Comparison of ENCODE assay signal across 11 cellular contexts in the genomic region with DNA sequence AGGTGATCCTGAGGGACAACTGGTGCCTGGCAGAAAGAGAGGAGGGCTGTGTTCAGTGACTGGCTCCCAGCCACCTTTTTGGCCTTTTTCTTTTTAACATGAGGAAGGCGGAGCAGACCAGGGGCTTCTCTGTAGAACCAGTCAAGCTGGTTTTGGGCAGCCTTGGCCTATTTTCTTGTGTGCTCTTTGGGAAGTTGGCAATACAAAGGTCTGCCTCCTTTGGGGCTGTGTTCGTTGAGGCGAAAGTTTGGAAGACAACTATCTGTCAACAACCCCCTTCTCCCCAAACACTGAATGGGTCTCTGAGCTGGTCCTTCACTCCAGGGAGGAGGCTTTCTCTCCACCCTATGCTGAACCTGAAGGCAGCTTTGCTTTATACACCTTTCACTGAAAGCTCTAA. TPM values are rescaled to one million over a fixed set of nuclear protein-coding genes. Genes with fewer than 3 reads are reported as not detected.
DNase-seq lines count a peak whose midpoint lies in the region; ATAC-seq and TF ChIP-seq lines count a peak whose summit lies in the region.
"Had no signal": no experiment of that assay in that cellular context is flagged by ENCODE, and none has a peak within 500 bp of the region (broad histone marks: within the 10 kb centered on the region; RNA-seq: fewer than 3 reads in every experiment).

No MANE protein-coding gene starts in this region.

- H3K79me2 ChIP-seq in mammary epithelial cell (ENCODE audit: insufficient read depth, low read length): peaks cover 95% of the 10 kb centered on the region

- H3K9ac ChIP-seq in mammary epithelial cell (ENCODE audit: insufficient read depth, low read length): no peak overlapping the region

- peaks cover 28% of the 10 kb centered on the region for H3K4me1 ChIP-seq in mammary epithelial cell (ENCODE audit: insufficient read depth, low read length)

- DNase-seq in activated naive CD4-positive, alpha-beta T cell (lab: John Stamatoyannopoulos, UW): no peak
- DNase-seq in mammary epithelial cell (peak; percentile 51), medulla oblongata (ENCODE audit: extremely low spot score) (peak; percentile 64), ureter (ENCODE audit: low spot score) (peak; percentile 64), T-helper 1 cell (no peak), NCI-H526 (lab: John Stamatoyannopoulos, UW) (no peak)
- DNase-seq: activated naive CD4-positive, alpha-beta T cell treated with anti-CD3 and anti-CD28 coated beads for 36 hours; WERI-Rb-1 had no signal

- no peak overlapping the region for H3K4me3 ChIP-seq in mammary epithelial cell (replicated peaks in 1 of 3; ENCODE audit: insufficient read depth in 1 of 3, low read depth in 2 of 3, low read length in 3 of 3)

- H3K4me1 Mint-ChIP-seq in activated naive CD4-positive, alpha-beta T cell treated with anti-CD3 and anti-CD28 coated beads, Interleukin-2, amount 50 U/mL, for 24 hours: peaks cover 89% of the 10 kb centered on the region

- peak overlapping the region; percentile 37 for H3K4me2 ChIP-seq in mammary epithelial cell (ENCODE audit: insufficient read depth, low read depth, low read length)

- no peak overlapping the region for H2AFZ ChIP-seq in mammary epithelial cell (ENCODE audit: low read depth, low read length)

- no peaks in the 10 kb centered on the region for H3K27me3 Mint-ChIP-seq in activated naive CD4-positive, alpha-beta T cell treated with anti-CD3 and anti-CD28 coated beads, Interleukin-2, amount 50 U/mL, for 24 hours

- no peak overlapping the region for H3K27ac ChIP-seq in mammary epithelial cell (ENCODE audit: insufficient read depth, low read depth, low read length)
- H3K27ac ChIP-seq: WERI-Rb-1 had no signal

- in situ Hi-C loops in mammary epithelial cell (cut with MboI; ENCODE audit: low sequenced_read_pairs in 2 of 2): no loop called here

- peaks cover 5% of the 10 kb centered on the region for H3K36me3 ChIP-seq in mammary epithelial cell (ENCODE audit: insufficient read depth, low read length)

- BruUV-seq in mammary epithelial cell (replicated peaks; lab: Mats Ljungman, UMichigan): no TSS peak

- 35% methylated on average over 3 of the region's 3 CpGs for WGBS in mammary epithelial cell (ENCODE audit: low coverage, missing lambda C conversion rate)

- dilution Hi-C loops in mammary epithelial cell (cut with HindIII; ENCODE audit: low sequenced_read_pairs): no loop called here

- no peak overlapping the region for H3K4me3 Mint-ChIP-seq in activated naive CD4-positive, alpha-beta T cell treated with anti-CD3 and anti-CD28 coated beads, Interleukin-2, amount 50 U/mL, for 24 hours
- H3K4me3 Mint-ChIP-seq: activated naive CD4-positive, alpha-beta T cell treated with anti-CD3 and anti-CD28 coated beads for 36 hours had no signal

- H3K9me3 Mint-ChIP-seq in activated naive CD4-positive, alpha-beta T cell treated with anti-CD3 and anti-CD28 coated beads, Interleukin-2, amount 50 U/mL, for 24 hours: no peaks in the 10 kb centered on the region
- H3K9me3 Mint-ChIP-seq: activated naive CD4-positive, alpha-beta T cell treated with anti-CD3 and anti-CD28 coated beads for 36 hours had no signal

- intact Hi-C loops in mammary epithelial cell (cut with micrococcal nuclease): no loop called here

- ATAC-seq in SK-N-SH treated with all-trans-retinoic acid at 6 μM for 48 hours: no peak
- ATAC-seq: sciatic nerve had no signal

- no peaks in the 10 kb centered on the region for H3K27me3 ChIP-seq in mammary epithelial cell (ENCODE audit: insufficient read depth, low read length)

- H3K27ac Mint-ChIP-seq in activated naive CD4-positive, alpha-beta T cell treated with anti-CD3 and anti-CD28 coated beads, Interleukin-2, amount 50 U/mL, for 24 hours: peak overlapping the region; percentile 46
- H3K27ac Mint-ChIP-seq: activated naive CD4-positive, alpha-beta T cell treated with anti-CD3 and anti-CD28 coated beads for 36 hours had no signal

- no peaks in the 10 kb centered on the region for H4K20me1 ChIP-seq in mammary epithelial cell (ENCODE audit: insufficient read depth, low read length)

- H3K36me3 Mint-ChIP-seq in activated naive CD4-positive, alpha-beta T cell treated with anti-CD3 and anti-CD28 coated beads, Interleukin-2, amount 50 U/mL, for 24 hours: peaks cover 11% of the 10 kb centered on the region

- H3K9me3 ChIP-seq in mammary epithelial cell (replicated peaks; ENCODE audit: insufficient read depth, low read length): no peaks in the 10 kb centered on the region

- no peak for TF ChIP-seq CTCF in mammary epithelial cell (conservative IDR thresholded peaks at IDR 0.05 in 1 of 2, IDR thresholded peaks at IDR 0.05 in 1 of 2; ENCODE audit: extremely low read depth in 1 of 2, insufficient read depth in 1 of 2, low read depth in 1 of 2, low read length in 2 of 2)

- CTCF ChIA-PET in mammary epithelial cell (lab: Charles Lee; ENCODE audit: low non-redundant PET): interaction anchor here (0.6 kb wide), 1 partner anchor 9 kb away, joined by 8 read pairs; a partner anchor contains a TSS

TF ChIP-seq in SK-N-SH treated with all-trans-retinoic acid at 6 μM for 48 hours, 23 proteins besides CTCF, POLR2A, EP300 and RAD21 (continues in another document):
- TF ChIP-seq ESRRG (CRISPR knock-in tag; IDR thresholded peaks at IDR 0.05) (no peak), SNAI2 (CRISPR knock-in tag; IDR thresholded peaks at IDR 0.05) (no peak), RARB (CRISPR knock-in tag; IDR thresholded peaks at IDR 0.05) (no peak), PPARA (CRISPR knock-in tag; IDR thresholded peaks at IDR 0.05; ENCODE audit: borderline replicate concordance) (no peak), BACH2 (CRISPR knock-in tag; IDR thresholded peaks at IDR 0.05; ENCODE audit: borderline replicate concordance) (no peak), ZNF8 (CRISPR knock-in tag; IDR thresholded peaks at IDR 0.05) (no peak), TOX (CRISPR knock-in tag; IDR thresholded peaks at IDR 0.05; ENCODE audit: borderline replicate concordance) (no peak), ZFP3 (CRISPR knock-in tag; IDR thresholded peaks at IDR 0.05) (no peak), ARNTL (CRISPR knock-in tag; IDR thresholded peaks at IDR 0.05; ENCODE audit: borderline replicate concordance, low read depth) (no peak), CSDC2 (CRISPR knock-in tag; IDR thresholded peaks at IDR 0.05) (no peak)
- TF ChIP-seq, protein P1, sequence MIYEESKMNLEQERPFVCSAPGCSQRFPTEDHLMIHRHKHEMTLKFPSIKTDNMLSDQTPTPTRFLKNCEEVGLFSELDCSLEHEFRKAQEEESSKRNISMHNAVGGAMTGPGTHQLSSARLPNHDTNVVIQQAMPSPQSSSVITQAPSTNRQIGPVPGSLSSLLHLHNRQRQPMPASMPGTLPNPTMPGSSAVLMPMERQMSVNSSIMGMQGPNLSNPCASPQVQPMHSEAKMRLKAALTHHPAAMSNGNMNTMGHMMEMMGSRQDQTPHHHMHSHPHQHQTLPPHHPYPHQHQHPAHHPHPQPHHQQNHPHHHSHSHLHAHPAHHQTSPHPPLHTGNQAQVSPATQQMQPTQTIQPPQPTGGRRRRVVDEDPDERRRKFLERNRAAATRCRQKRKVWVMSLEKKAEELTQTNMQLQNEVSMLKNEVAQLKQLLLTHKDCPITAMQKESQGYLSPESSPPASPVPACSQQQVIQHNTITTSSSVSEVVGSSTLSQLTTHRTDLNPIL (CRISPR knock-in tag; IDR thresholded peaks at IDR 0.05; ENCODE audit: low read depth): no peak
- TF ChIP-seq, protein P2, sequence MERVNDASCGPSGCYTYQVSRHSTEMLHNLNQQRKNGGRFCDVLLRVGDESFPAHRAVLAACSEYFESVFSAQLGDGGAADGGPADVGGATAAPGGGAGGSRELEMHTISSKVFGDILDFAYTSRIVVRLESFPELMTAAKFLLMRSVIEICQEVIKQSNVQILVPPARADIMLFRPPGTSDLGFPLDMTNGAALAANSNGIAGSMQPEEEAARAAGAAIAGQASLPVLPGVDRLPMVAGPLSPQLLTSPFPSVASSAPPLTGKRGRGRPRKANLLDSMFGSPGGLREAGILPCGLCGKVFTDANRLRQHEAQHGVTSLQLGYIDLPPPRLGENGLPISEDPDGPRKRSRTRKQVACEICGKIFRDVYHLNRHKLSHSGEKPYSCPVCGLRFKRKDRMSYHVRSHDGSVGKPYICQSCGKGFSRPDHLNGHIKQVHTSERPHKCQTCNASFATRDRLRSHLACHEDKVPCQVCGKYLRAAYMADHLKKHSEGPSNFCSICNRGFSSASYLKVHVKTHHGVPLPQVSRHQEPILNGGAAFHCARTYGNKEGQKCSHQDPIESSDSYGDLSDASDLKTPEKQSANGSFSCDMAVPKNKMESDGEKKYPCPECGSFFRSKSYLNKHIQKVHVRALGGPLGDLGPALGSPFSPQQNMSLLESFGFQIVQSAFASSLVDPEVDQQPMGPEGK (CRISPR knock-in tag; IDR thresholded peaks at IDR 0.05; ENCODE audit: borderline replicate concordance): no peak
- TF ChIP-seq, protein P3, sequence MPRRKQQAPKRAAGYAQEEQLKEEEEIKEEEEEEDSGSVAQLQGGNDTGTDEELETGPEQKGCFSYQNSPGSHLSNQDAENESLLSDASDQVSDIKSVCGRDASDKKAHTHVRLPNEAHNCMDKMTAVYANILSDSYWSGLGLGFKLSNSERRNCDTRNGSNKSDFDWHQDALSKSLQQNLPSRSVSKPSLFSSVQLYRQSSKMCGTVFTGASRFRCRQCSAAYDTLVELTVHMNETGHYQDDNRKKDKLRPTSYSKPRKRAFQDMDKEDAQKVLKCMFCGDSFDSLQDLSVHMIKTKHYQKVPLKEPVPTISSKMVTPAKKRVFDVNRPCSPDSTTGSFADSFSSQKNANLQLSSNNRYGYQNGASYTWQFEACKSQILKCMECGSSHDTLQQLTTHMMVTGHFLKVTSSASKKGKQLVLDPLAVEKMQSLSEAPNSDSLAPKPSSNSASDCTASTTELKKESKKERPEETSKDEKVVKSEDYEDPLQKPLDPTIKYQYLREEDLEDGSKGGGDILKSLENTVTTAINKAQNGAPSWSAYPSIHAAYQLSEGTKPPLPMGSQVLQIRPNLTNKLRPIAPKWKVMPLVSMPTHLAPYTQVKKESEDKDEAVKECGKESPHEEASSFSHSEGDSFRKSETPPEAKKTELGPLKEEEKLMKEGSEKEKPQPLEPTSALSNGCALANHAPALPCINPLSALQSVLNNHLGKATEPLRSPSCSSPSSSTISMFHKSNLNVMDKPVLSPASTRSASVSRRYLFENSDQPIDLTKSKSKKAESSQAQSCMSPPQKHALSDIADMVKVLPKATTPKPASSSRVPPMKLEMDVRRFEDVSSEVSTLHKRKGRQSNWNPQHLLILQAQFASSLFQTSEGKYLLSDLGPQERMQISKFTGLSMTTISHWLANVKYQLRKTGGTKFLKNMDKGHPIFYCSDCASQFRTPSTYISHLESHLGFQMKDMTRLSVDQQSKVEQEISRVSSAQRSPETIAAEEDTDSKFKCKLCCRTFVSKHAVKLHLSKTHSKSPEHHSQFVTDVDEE (CRISPR knock-in tag; IDR thresholded peaks at IDR 0.05): no peak

RNA-seq across cellular contexts. Expression of a gene that starts 8.5 kb away (rescaled TPM):
- total RNA-seq in mammary epithelial cell (10 to 100 TPM; 26.7 to 64.4 TPM), ureter (61.5 TPM)
- 38.9 TPM for polyA plus RNA-seq in mammary epithelial cell
- polyA minus RNA-seq in mammary epithelial cell: 79.0 TPM

RNA-seq across cellular contexts. Expression of a gene that starts 34.1 kb away (rescaled TPM):
- total RNA-seq in mammary epithelial cell (10 to 100 TPM; 19.2 to 24.4 TPM), ureter (13.0 TPM)
- 14.3 TPM for polyA plus RNA-seq in mammary epithelial cell
- polyA minus RNA-seq in mammary epithelial cell: 3.7 TPM

Comparison
In these comparisons a context has a peak if more than half of its experiments do, and no peak if none do; other contexts are left out.
1. DNase-seq: peak in mammary epithelial cell (single experiment), medulla oblongata (single experiment) and ureter (single experiment); none in activated naive CD4-positive, alpha-beta T cell (0 of 4), T-helper 1 cell (0 of 5) and NCI-H526 (0 of 2).